ENCODE assay signal across 11 cellular contexts in genomic region chr5:111144352-111144930, GRCh38. TPM values are rescaled to one million over a fixed set of nuclear protein-coding genes. Genes with fewer than 3 reads are reported as not detected.
DNase-seq lines count a peak whose midpoint lies in the region; ATAC-seq, FAIRE-seq and TF ChIP-seq lines count a peak whose summit lies in the region.
"Had no signal": no experiment of that assay in that cellular context is flagged by ENCODE, and none has a peak within 500 bp of the region (broad histone marks: within the 10 kb centered on the region; RNA-seq: fewer than 3 reads in every experiment).

No MANE protein-coding gene starts in this region.

- H3K9me3 ChIP-seq in BLaER1 treated with 17β-estradiol and CSF1 and Interleukin-3, amounts not matched to agents 10 nM and 100 nM (replicated peaks in 1 of 11), result no peaks in the 10 kb centered on the region

- H3K4me1 Mint-ChIP-seq in CD14-positive monocyte, result no peaks in the 10 kb centered on the region
- H3K4me1 Mint-ChIP-seq: brain, GM23338 had no signal

- no peaks in the 10 kb centered on the region for H3K27me3 ChIP-seq in BLaER1 treated with 17β-estradiol and CSF1 and Interleukin-3, amounts not matched to agents 10 nM and 100 nM

- H3K27ac ChIP-seq in BLaER1 treated with 17β-estradiol and CSF1 and Interleukin-3, amounts not matched to agents 10 nM and 100 nM, result no peak overlapping the region

- H3K4me3 ChIP-seq in BLaER1 treated with 17β-estradiol and CSF1 and Interleukin-3, amounts not matched to agents 10 nM and 100 nM, result no peak overlapping the region
- H3K4me3 ChIP-seq: GM23338 had no signal

- no peaks in the 10 kb centered on the region for H3K36me3 ChIP-seq in BLaER1 treated with 17β-estradiol and CSF1 and Interleukin-3, amounts not matched to agents 10 nM and 100 nM

- no peak overlapping the region for H3K4me3 Mint-ChIP-seq in CD14-positive monocyte
- H3K4me3 Mint-ChIP-seq: brain, GM23338 had no signal

- H3K4me2 ChIP-seq in BLaER1 treated with 17β-estradiol and CSF1 and Interleukin-3, amounts not matched to agents 10 nM and 100 nM, result peak overlapping the region in 7 of 11 experiments; percentile 18 to 75 (median 47); a peak in 9 of 22 replicates
- H3K4me2 ChIP-seq: GM23338 had no signal

- no peaks in the 10 kb centered on the region for H4K20me1 ChIP-seq in BLaER1 treated with 17β-estradiol and CSF1 and Interleukin-3, amounts not matched to agents 10 nM and 100 nM

- H3K9ac ChIP-seq in BLaER1 treated with 17β-estradiol and CSF1 and Interleukin-3, amounts not matched to agents 10 nM and 100 nM, result no peak overlapping the region

- peaks cover 0 to 4% (median 3%) of the 10 kb centered on the region in 3 donors for H3K27me3 Mint-ChIP-seq in CD14-positive monocyte (ENCODE audit: low read depth in 3 of 3)

- peak; percentile 96 for ATAC-seq in HG02852 (IDR thresholded peaks at IDR 0.05; ENCODE audit: unreplicated experiment)

- no peak for FAIRE-seq in frontal cortex (lab: Jason Lieb, UNC)

- DNase-seq in GM19238 (ENCODE audit: insufficient read length, low spot score) (peak; percentile 17), OCI-M1 (lab: John Stamatoyannopoulos, UW) (peak; percentile 38), NCI-H2171 (lab: John Stamatoyannopoulos, UW) (no peak), frontal cortex (ENCODE audit: low spot score in 2 of 2) (no peak), NCI-H345 treated with DMSO at 0.1 percent for 48 hours (lab: John Stamatoyannopoulos, UW; ENCODE audit: unreplicated experiment) (no peak), CD14-positive monocyte (ENCODE audit: low spot score) (no peak)
- DNase-seq: NCI-H1694 treated with DMSO at 0.1 percent for 48 hours had no signal

- no peak for TF ChIP-seq CTCF in CD14-positive monocyte (IDR thresholded peaks at IDR 0.05)

- no peak overlapping the region for H3K27ac Mint-ChIP-seq in CD14-positive monocyte
- H3K27ac Mint-ChIP-seq: brain, GM23338 had no signal

- H3K9me3 Mint-ChIP-seq in CD14-positive monocyte, result peaks cover 0 to 2% (median 0%) of the 10 kb centered on the region in 7 donors
- H3K9me3 Mint-ChIP-seq: GM23338 had no signal

- H3K36me3 Mint-ChIP-seq in CD14-positive monocyte, result no peaks in the 10 kb centered on the region
- H3K36me3 Mint-ChIP-seq: brain had no signal

- intact Hi-C loops in CD14-positive monocyte (cut with micrococcal nuclease), result no loop called here

- peaks cover 6 to 32% (median 17%) of the 10 kb centered on the region in 10 experiments for H3K4me1 ChIP-seq in BLaER1 treated with 17β-estradiol and CSF1 and Interleukin-3, amounts not matched to agents 10 nM and 100 nM

RNA-seq across cellular contexts. Expression of gene WDR36, which starts 52.3 kb away (rescaled TPM):
- total RNA-seq in frontal cortex, result 43.6 TPM
- polyA plus RNA-seq in CD14-positive monocyte, result 1 to 10 TPM; 8.2 to 8.7 TPM

Comparison
In these comparisons a context has a peak if more than half of its experiments do, and no peak if none do; other contexts are left out.
1. DNase-seq: peak in GM19238 (single experiment) and OCI-M1 (single experiment); none in NCI-H2171 (single experiment), frontal cortex (0 of 2), NCI-H345 treated with DMSO at 0.1 percent for 48 hours (single experiment) and CD14-positive monocyte (single experiment).